Comparison of ENCODE assay signal across 1 cellular context in genomic region chr3:13895155-13896105, GRCh38.
TF ChIP-seq lines count a peak whose summit lies in the region.

No MANE protein-coding gene starts in this region.

TF ChIP-seq in K562, 482 proteins besides CTCF, POLR2A, EP300 and RAD21 (continued from another document and continues in another):
- peak; percentile 23; the same call in 1 of the 2 replicates for TF ChIP-seq SMAD4 (CRISPR knock-in tag; conservative IDR thresholded peaks at IDR 0.05)
- peak; percentile 12 for TF ChIP-seq SP2 (IDR thresholded peaks at IDR 0.05; ENCODE audit: extremely low read depth, low read depth, low read length, poor library complexity, severe bottlenecking)
- 0 out of 2 replicates have a peak, but pooled peaks have one; percentile 13 for TF ChIP-seq MYC (IDR thresholded peaks at IDR 0.05; ENCODE audit: low read depth, low read length)
- no peak for TF ChIP-seq MYC (CRISPR knock-in tag; IDR thresholded peaks at IDR 0.05; ENCODE audit: borderline replicate concordance, low read depth)
- TF ChIP-seq ZFP30 (CRISPR knock-in tag; IDR thresholded peaks at IDR 0.05; ENCODE audit: borderline replicate concordance): no peak
- TF ChIP-seq NRF1 (conservative IDR thresholded peaks at IDR 0.05 in 1 of 2, IDR thresholded peaks at IDR 0.05 in 1 of 2): peak; percentile 68 to 76
- TF ChIP-seq L3MBTL2 (IDR thresholded peaks at IDR 0.05): peak; percentile 65
- TF ChIP-seq CXXC5 (CRISPR knock-in tag; IDR thresholded peaks at IDR 0.05): peak; percentile 28; the same call in 1 of the 2 replicates
- peak; percentile 54 to 87; a peak in 3 of 4 replicates for TF ChIP-seq MAZ (CRISPR knock-in tag; conservative IDR thresholded peaks at IDR 0.05 in 1 of 2, IDR thresholded peaks at IDR 0.05 in 1 of 2)
- TF ChIP-seq, protein P1, sequence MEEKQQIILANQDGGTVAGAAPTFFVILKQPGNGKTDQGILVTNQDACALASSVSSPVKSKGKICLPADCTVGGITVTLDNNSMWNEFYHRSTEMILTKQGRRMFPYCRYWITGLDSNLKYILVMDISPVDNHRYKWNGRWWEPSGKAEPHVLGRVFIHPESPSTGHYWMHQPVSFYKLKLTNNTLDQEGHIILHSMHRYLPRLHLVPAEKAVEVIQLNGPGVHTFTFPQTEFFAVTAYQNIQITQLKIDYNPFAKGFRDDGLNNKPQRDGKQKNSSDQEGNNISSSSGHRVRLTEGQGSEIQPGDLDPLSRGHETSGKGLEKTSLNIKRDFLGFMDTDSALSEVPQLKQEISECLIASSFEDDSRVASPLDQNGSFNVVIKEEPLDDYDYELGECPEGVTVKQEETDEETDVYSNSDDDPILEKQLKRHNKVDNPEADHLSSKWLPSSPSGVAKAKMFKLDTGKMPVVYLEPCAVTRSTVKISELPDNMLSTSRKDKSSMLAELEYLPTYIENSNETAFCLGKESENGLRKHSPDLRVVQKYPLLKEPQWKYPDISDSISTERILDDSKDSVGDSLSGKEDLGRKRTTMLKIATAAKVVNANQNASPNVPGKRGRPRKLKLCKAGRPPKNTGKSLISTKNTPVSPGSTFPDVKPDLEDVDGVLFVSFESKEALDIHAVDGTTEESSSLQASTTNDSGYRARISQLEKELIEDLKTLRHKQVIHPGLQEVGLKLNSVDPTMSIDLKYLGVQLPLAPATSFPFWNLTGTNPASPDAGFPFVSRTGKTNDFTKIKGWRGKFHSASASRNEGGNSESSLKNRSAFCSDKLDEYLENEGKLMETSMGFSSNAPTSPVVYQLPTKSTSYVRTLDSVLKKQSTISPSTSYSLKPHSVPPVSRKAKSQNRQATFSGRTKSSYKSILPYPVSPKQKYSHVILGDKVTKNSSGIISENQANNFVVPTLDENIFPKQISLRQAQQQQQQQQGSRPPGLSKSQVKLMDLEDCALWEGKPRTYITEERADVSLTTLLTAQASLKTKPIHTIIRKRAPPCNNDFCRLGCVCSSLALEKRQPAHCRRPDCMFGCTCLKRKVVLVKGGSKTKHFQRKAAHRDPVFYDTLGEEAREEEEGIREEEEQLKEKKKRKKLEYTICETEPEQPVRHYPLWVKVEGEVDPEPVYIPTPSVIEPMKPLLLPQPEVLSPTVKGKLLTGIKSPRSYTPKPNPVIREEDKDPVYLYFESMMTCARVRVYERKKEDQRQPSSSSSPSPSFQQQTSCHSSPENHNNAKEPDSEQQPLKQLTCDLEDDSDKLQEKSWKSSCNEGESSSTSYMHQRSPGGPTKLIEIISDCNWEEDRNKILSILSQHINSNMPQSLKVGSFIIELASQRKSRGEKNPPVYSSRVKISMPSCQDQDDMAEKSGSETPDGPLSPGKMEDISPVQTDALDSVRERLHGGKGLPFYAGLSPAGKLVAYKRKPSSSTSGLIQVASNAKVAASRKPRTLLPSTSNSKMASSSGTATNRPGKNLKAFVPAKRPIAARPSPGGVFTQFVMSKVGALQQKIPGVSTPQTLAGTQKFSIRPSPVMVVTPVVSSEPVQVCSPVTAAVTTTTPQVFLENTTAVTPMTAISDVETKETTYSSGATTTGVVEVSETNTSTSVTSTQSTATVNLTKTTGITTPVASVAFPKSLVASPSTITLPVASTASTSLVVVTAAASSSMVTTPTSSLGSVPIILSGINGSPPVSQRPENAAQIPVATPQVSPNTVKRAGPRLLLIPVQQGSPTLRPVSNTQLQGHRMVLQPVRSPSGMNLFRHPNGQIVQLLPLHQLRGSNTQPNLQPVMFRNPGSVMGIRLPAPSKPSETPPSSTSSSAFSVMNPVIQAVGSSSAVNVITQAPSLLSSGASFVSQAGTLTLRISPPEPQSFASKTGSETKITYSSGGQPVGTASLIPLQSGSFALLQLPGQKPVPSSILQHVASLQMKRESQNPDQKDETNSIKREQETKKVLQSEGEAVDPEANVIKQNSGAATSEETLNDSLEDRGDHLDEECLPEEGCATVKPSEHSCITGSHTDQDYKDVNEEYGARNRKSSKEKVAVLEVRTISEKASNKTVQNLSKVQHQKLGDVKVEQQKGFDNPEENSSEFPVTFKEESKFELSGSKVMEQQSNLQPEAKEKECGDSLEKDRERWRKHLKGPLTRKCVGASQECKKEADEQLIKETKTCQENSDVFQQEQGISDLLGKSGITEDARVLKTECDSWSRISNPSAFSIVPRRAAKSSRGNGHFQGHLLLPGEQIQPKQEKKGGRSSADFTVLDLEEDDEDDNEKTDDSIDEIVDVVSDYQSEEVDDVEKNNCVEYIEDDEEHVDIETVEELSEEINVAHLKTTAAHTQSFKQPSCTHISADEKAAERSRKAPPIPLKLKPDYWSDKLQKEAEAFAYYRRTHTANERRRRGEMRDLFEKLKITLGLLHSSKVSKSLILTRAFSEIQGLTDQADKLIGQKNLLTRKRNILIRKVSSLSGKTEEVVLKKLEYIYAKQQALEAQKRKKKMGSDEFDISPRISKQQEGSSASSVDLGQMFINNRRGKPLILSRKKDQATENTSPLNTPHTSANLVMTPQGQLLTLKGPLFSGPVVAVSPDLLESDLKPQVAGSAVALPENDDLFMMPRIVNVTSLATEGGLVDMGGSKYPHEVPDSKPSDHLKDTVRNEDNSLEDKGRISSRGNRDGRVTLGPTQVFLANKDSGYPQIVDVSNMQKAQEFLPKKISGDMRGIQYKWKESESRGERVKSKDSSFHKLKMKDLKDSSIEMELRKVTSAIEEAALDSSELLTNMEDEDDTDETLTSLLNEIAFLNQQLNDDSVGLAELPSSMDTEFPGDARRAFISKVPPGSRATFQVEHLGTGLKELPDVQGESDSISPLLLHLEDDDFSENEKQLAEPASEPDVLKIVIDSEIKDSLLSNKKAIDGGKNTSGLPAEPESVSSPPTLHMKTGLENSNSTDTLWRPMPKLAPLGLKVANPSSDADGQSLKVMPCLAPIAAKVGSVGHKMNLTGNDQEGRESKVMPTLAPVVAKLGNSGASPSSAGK (IDR thresholded peaks at IDR 0.05): peak; percentile 68
- TF ChIP-seq GABPB1 (CRISPR knock-in tag; IDR thresholded peaks at IDR 0.05): peak; percentile 49; the same call in 1 of the 2 replicates
- peak; percentile 98 for TF ChIP-seq MBD1 (CRISPR knock-in tag; IDR thresholded peaks at IDR 0.05)
- peak in 1 of 3 experiments; percentile 35 for TF ChIP-seq YY1 (IDR thresholded peaks at IDR 0.05; ENCODE audit: borderline replicate concordance in 1 of 3, control insufficient read depth in 1 of 3, extremely low read depth in 1 of 3, insufficient read depth in 3 of 3, insufficient read length in 1 of 3, insufficient replicate concordance in 2 of 3, low read depth in 1 of 3, low read length in 2 of 3)
- TF ChIP-seq ARNT (IDR thresholded peaks at IDR 0.05): no peak
- TF ChIP-seq ZBTB5 (IDR thresholded peaks at IDR 0.05): peak; percentile 67
- peak; percentile 31 for TF ChIP-seq CREM (IDR thresholded peaks at IDR 0.05; ENCODE audit: low read depth)
- TF ChIP-seq SETDB1 (IDR thresholded peaks at IDR 0.05; ENCODE audit: low read length): no peak
- peak; percentile 68; the same call in 1 of the 2 replicates for TF ChIP-seq CC2D1A (IDR thresholded peaks at IDR 0.05)
- TF ChIP-seq CEBPG (CRISPR knock-in tag; IDR thresholded peaks at IDR 0.05): 0 out of 2 replicates have a peak, but pooled peaks have one; percentile 13
- TF ChIP-seq CEBPG (tag; conservative IDR thresholded peaks at IDR 0.05 in 1 of 2, IDR thresholded peaks at IDR 0.05 in 1 of 2): peak; percentile 51 to 54; a peak in 3 of 4 replicates
- no peak for TF ChIP-seq ZNF175 (CRISPR knock-in tag; IDR thresholded peaks at IDR 0.05; ENCODE audit: low read depth)
- TF ChIP-seq, protein P2, sequence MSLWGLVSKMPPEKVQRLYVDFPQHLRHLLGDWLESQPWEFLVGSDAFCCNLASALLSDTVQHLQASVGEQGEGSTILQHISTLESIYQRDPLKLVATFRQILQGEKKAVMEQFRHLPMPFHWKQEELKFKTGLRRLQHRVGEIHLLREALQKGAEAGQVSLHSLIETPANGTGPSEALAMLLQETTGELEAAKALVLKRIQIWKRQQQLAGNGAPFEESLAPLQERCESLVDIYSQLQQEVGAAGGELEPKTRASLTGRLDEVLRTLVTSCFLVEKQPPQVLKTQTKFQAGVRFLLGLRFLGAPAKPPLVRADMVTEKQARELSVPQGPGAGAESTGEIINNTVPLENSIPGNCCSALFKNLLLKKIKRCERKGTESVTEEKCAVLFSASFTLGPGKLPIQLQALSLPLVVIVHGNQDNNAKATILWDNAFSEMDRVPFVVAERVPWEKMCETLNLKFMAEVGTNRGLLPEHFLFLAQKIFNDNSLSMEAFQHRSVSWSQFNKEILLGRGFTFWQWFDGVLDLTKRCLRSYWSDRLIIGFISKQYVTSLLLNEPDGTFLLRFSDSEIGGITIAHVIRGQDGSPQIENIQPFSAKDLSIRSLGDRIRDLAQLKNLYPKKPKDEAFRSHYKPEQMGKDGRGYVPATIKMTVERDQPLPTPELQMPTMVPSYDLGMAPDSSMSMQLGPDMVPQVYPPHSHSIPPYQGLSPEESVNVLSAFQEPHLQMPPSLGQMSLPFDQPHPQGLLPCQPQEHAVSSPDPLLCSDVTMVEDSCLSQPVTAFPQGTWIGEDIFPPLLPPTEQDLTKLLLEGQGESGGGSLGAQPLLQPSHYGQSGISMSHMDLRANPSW (CRISPR knock-in tag; IDR thresholded peaks at IDR 0.05): no peak
- TF ChIP-seq, protein P3, sequence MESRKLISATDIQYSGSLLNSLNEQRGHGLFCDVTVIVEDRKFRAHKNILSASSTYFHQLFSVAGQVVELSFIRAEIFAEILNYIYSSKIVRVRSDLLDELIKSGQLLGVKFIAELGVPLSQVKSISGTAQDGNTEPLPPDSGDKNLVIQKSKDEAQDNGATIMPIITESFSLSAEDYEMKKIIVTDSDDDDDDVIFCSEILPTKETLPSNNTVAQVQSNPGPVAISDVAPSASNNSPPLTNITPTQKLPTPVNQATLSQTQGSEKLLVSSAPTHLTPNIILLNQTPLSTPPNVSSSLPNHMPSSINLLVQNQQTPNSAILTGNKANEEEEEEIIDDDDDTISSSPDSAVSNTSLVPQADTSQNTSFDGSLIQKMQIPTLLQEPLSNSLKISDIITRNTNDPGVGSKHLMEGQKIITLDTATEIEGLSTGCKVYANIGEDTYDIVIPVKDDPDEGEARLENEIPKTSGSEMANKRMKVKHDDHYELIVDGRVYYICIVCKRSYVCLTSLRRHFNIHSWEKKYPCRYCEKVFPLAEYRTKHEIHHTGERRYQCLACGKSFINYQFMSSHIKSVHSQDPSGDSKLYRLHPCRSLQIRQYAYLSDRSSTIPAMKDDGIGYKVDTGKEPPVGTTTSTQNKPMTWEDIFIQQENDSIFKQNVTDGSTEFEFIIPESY (CRISPR knock-in tag; IDR thresholded peaks at IDR 0.05): peak; percentile 16; the same call in 1 of the 2 replicates
- TF ChIP-seq, protein P4, sequence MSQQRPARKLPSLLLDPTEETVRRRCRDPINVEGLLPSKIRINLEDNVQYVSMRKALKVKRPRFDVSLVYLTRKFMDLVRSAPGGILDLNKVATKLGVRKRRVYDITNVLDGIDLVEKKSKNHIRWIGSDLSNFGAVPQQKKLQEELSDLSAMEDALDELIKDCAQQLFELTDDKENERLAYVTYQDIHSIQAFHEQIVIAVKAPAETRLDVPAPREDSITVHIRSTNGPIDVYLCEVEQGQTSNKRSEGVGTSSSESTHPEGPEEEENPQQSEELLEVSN (IDR thresholded peaks at IDR 0.05; ENCODE audit: borderline replicate concordance in 1 of 2, extremely low read depth in 1 of 2, insufficient read depth in 1 of 2, insufficient read length in 1 of 2, low read depth in 1 of 2, low read length in 1 of 2, poor library complexity in 1 of 2, severe bottlenecking in 1 of 2): peak; percentile 29 to 66
- TF ChIP-seq, protein P5, sequence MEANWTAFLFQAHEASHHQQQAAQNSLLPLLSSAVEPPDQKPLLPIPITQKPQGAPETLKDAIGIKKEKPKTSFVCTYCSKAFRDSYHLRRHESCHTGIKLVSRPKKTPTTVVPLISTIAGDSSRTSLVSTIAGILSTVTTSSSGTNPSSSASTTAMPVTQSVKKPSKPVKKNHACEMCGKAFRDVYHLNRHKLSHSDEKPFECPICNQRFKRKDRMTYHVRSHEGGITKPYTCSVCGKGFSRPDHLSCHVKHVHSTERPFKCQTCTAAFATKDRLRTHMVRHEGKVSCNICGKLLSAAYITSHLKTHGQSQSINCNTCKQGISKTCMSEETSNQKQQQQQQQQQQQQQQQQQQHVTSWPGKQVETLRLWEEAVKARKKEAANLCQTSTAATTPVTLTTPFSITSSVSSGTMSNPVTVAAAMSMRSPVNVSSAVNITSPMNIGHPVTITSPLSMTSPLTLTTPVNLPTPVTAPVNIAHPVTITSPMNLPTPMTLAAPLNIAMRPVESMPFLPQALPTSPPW (CRISPR knock-in tag; IDR thresholded peaks at IDR 0.05): peak; percentile 66
- 0 out of 2 replicates have a peak, but pooled peaks have one; percentile 53 for TF ChIP-seq FOXP4 (CRISPR knock-in tag; IDR thresholded peaks at IDR 0.05; ENCODE audit: borderline replicate concordance)
- no peak for TF ChIP-seq RFX5 (IDR thresholded peaks at IDR 0.05; ENCODE audit: low read depth, low read length)
- peak; percentile 31; the same call in 1 of the 2 replicates for TF ChIP-seq PHF8 (IDR thresholded peaks at IDR 0.05; ENCODE audit: borderline replicate concordance, low read length)
